Comparison of ENCODE assay signal across 1 cellular context in the genomic region with DNA sequence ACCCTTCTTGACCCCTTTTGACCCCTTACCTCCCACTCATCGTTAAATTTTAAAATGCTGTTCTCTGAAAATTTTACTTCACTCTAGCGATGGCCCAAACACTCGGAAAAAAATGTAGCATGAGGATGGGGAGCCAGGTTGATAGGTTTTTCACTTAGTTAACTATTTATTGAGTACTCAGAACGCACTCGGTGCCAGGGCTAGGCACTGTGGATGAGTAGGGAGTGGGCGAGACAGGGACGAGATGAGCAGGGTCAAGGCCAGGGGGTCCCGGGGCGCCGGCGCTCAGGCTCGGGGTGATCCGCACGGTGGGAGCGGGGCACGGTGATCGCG.
TF ChIP-seq lines count a peak whose summit lies in the region.

No MANE protein-coding gene starts in this region.

TF ChIP-seq in H1, 55 proteins besides CTCF, POLR2A, EP300 and RAD21:
- TF ChIP-seq GTF2F1 (IDR thresholded peaks at IDR 0.05; ENCODE audit: borderline replicate concordance, low read depth, low read length): no peak
- no peak for TF ChIP-seq CEBPB (IDR thresholded peaks at IDR 0.05; ENCODE audit: low read depth, low read length)
- TF ChIP-seq, protein P1, sequence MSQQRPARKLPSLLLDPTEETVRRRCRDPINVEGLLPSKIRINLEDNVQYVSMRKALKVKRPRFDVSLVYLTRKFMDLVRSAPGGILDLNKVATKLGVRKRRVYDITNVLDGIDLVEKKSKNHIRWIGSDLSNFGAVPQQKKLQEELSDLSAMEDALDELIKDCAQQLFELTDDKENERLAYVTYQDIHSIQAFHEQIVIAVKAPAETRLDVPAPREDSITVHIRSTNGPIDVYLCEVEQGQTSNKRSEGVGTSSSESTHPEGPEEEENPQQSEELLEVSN (IDR thresholded peaks at IDR 0.05): no peak
- no peak for TF ChIP-seq RBBP5 (IDR thresholded peaks at IDR 0.05; ENCODE audit: borderline replicate concordance, low read depth, low read length)
- no peak for TF ChIP-seq EGR1 (IDR thresholded peaks at IDR 0.05; ENCODE audit: borderline replicate concordance, low read depth, low read length)
- TF ChIP-seq RNF2 (IDR thresholded peaks at IDR 0.05; ENCODE audit: borderline replicate concordance, low read depth, low read length, missing control alignments, poor library complexity, severe bottlenecking): no peak
- no peak for TF ChIP-seq HDAC6 (IDR thresholded peaks at IDR 0.05; ENCODE audit: low read depth, low read length)
- TF ChIP-seq TBP (IDR thresholded peaks at IDR 0.05; ENCODE audit: low read depth, low read length): no peak
- TF ChIP-seq SP4 (IDR thresholded peaks at IDR 0.05; ENCODE audit: low read length): no peak
- TF ChIP-seq TCF12 (IDR thresholded peaks at IDR 0.05; ENCODE audit: low read depth, low read length): no peak
- TF ChIP-seq KDM5A (IDR thresholded peaks at IDR 0.05; ENCODE audit: low read length): no peak
- TF ChIP-seq SAP30 (IDR thresholded peaks at IDR 0.05; ENCODE audit: insufficient read depth, insufficient replicate concordance, low read length): no peak
- TF ChIP-seq RXRA (IDR thresholded peaks at IDR 0.05; ENCODE audit: insufficient read depth, low read depth, low read length): no peak
- TF ChIP-seq ATF2 (IDR thresholded peaks at IDR 0.05; ENCODE audit: low read length): no peak
- no peak for TF ChIP-seq GABPA (IDR thresholded peaks at IDR 0.05; ENCODE audit: borderline replicate concordance, insufficient read depth, low read length)
- TF ChIP-seq, protein P2, sequence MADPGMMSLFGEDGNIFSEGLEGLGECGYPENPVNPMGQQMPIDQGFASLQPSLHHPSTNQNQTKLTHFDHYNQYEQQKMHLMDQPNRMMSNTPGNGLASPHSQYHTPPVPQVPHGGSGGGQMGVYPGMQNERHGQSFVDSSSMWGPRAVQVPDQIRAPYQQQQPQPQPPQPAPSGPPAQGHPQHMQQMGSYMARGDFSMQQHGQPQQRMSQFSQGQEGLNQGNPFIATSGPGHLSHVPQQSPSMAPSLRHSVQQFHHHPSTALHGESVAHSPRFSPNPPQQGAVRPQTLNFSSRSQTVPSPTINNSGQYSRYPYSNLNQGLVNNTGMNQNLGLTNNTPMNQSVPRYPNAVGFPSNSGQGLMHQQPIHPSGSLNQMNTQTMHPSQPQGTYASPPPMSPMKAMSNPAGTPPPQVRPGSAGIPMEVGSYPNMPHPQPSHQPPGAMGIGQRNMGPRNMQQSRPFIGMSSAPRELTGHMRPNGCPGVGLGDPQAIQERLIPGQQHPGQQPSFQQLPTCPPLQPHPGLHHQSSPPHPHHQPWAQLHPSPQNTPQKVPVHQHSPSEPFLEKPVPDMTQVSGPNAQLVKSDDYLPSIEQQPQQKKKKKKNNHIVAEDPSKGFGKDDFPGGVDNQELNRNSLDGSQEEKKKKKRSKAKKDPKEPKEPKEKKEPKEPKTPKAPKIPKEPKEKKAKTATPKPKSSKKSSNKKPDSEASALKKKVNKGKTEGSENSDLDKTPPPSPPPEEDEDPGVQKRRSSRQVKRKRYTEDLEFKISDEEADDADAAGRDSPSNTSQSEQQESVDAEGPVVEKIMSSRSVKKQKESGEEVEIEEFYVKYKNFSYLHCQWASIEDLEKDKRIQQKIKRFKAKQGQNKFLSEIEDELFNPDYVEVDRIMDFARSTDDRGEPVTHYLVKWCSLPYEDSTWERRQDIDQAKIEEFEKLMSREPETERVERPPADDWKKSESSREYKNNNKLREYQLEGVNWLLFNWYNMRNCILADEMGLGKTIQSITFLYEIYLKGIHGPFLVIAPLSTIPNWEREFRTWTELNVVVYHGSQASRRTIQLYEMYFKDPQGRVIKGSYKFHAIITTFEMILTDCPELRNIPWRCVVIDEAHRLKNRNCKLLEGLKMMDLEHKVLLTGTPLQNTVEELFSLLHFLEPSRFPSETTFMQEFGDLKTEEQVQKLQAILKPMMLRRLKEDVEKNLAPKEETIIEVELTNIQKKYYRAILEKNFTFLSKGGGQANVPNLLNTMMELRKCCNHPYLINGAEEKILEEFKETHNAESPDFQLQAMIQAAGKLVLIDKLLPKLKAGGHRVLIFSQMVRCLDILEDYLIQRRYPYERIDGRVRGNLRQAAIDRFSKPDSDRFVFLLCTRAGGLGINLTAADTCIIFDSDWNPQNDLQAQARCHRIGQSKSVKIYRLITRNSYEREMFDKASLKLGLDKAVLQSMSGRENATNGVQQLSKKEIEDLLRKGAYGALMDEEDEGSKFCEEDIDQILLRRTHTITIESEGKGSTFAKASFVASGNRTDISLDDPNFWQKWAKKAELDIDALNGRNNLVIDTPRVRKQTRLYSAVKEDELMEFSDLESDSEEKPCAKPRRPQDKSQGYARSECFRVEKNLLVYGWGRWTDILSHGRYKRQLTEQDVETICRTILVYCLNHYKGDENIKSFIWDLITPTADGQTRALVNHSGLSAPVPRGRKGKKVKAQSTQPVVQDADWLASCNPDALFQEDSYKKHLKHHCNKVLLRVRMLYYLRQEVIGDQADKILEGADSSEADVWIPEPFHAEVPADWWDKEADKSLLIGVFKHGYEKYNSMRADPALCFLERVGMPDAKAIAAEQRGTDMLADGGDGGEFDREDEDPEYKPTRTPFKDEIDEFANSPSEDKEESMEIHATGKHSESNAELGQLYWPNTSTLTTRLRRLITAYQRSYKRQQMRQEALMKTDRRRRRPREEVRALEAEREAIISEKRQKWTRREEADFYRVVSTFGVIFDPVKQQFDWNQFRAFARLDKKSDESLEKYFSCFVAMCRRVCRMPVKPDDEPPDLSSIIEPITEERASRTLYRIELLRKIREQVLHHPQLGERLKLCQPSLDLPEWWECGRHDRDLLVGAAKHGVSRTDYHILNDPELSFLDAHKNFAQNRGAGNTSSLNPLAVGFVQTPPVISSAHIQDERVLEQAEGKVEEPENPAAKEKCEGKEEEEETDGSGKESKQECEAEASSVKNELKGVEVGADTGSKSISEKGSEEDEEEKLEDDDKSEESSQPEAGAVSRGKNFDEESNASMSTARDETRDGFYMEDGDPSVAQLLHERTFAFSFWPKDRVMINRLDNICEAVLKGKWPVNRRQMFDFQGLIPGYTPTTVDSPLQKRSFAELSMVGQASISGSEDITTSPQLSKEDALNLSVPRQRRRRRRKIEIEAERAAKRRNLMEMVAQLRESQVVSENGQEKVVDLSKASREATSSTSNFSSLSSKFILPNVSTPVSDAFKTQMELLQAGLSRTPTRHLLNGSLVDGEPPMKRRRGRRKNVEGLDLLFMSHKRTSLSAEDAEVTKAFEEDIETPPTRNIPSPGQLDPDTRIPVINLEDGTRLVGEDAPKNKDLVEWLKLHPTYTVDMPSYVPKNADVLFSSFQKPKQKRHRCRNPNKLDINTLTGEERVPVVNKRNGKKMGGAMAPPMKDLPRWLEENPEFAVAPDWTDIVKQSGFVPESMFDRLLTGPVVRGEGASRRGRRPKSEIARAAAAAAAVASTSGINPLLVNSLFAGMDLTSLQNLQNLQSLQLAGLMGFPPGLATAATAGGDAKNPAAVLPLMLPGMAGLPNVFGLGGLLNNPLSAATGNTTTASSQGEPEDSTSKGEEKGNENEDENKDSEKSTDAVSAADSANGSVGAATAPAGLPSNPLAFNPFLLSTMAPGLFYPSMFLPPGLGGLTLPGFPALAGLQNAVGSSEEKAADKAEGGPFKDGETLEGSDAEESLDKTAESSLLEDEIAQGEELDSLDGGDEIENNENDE (IDR thresholded peaks at IDR 0.05; ENCODE audit: insufficient replicate concordance, low read length): no peak
- no peak for TF ChIP-seq NANOG (IDR thresholded peaks at IDR 0.05; ENCODE audit: insufficient read depth, low read depth, low read length, poor library complexity, severe bottlenecking)
